Comparison of ENCODE assay signal across 9 cellular contexts in the genomic region with DNA sequence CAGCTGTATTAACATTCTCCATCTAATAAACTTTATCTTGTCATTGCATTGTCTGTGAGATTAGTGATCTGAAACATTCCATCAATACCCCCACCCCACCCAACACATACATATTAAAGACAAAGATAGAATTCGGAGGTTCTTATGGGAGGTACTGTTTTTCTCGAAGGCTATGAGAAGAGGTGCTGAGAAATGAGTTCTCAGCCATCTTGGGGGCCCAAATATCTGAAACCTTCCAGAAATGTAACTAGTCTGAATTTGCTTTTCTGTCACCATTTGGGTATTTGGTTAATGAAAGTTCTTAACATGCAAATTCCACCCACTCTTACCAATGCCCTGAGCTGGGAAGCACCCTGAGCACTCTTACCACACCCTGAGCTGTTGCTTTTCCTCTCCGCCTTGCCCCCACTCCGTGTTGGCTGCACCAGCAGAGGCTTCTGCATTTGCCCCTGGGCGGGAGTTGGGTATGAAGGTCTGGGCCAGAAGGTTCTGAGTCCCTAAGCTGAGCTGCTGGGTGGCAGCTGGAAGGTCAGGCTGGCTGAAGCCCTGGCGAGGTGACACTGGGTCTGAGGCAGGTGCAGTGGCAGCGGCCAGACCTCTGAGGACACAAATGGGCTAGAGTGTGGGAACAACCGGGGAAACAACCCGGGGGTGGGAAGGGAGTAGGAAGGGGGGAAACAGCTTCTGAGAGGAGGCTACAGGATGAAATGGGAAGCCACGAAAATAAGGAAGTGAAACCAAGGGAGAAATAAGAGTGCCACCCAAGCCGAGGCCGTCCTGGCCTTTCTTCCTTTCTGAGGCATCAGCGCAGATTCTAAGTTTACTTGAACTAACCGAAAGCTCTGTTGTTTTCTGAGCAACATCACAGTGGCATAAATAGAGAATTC. TPM values are rescaled to one million over a fixed set of nuclear protein-coding genes. Genes with fewer than 3 reads are reported as not detected.
DNase-seq lines count a peak whose midpoint lies in the region; ATAC-seq and TF ChIP-seq lines count a peak whose summit lies in the region.
"Had no signal": no experiment of that assay in that cellular context is flagged by ENCODE, and none has a peak within 500 bp of the region (broad histone marks: within the 10 kb centered on the region; RNA-seq: fewer than 3 reads in every experiment).

No MANE protein-coding gene starts in this region.

- no peaks in the 10 kb centered on the region for H3K27me3 ChIP-seq in DOHH2 (ENCODE audit: control insufficient read depth, low read length)

- H3K4me1 ChIP-seq in DOHH2 (ENCODE audit: control insufficient read depth, low read length): peaks cover 17% of the 10 kb centered on the region

- H3K27me3 Mint-ChIP-seq in activated CD4-positive, alpha-beta memory T cell treated with anti-CD3 and anti-CD28 coated beads, Interleukin-2, amount 10 ng/mL, durations not matched to agents 7 days and 5 days: peaks cover 2% of the 10 kb centered on the region
- H3K27me3 Mint-ChIP-seq in naive thymus-derived CD8-positive, alpha-beta T cell: no peaks in the 10 kb centered on the region

- H3K27ac ChIP-seq in DOHH2 (ENCODE audit: low read depth, low read length): peak overlapping the region; percentile 25; the same call in 1 of the 2 replicates

- DNase-seq in activated CD4-positive, alpha-beta memory T cell treated with anti-CD3 and anti-CD28 coated beads, Interleukin-2, amount 10 ng/mL, durations not matched to agents 7 days and 5 days: peak; percentile 18
- DNase-seq in naive thymus-derived CD8-positive, alpha-beta T cell: peak in 5 of 10 donors; percentile 10 to 27 (median 18)
- DNase-seq in NCI-H2107 treated with DMSO at 0.1 percent for 48 hours (lab: John Stamatoyannopoulos, UW; ENCODE audit: unreplicated experiment) (no peak), SK-N-DZ (ENCODE audit: low spot score) (no peak), NCI-H128 (lab: John Stamatoyannopoulos, UW; ENCODE audit: unreplicated experiment) (no peak)

- H3K36me3 ChIP-seq in DOHH2 (ENCODE audit: control insufficient read depth, low read length): no peaks in the 10 kb centered on the region

- CTCF ChIA-PET in activated CD4-positive, alpha-beta memory T cell treated with anti-CD3 and anti-CD28 coated beads, Interleukin-2, amount 10 ng/mL, durations not matched to agents 7 days and 5 days (lab: Charles Lee): interaction anchor here (0.8 to 2.9 kb wide), 7 partner anchors 18 to 104 kb away, joined by 3 to 17 read pairs (median 6); a partner anchor contains a TSS

- peaks cover 10% of the 10 kb centered on the region for H3K9me3 Mint-ChIP-seq in activated CD4-positive, alpha-beta memory T cell treated with anti-CD3 and anti-CD28 coated beads, Interleukin-2, amount 10 ng/mL, durations not matched to agents 7 days and 5 days
- peaks cover 0 to 20% (median 10%) of the 10 kb centered on the region in 9 donors for H3K9me3 Mint-ChIP-seq in naive thymus-derived CD8-positive, alpha-beta T cell

- peak overlapping the region; percentile 54 for H3K4me2 ChIP-seq in DOHH2 (ENCODE audit: low read length)

- peak overlapping the region; percentile 79 for H3K27ac Mint-ChIP-seq in activated CD4-positive, alpha-beta memory T cell treated with anti-CD3 and anti-CD28 coated beads, Interleukin-2, amount 10 ng/mL, durations not matched to agents 7 days and 5 days
- H3K27ac Mint-ChIP-seq in naive thymus-derived CD8-positive, alpha-beta T cell: peak overlapping the region; percentile 57 to 95 (median 90)
- H3K27ac Mint-ChIP-seq: nephron had no signal

- no peaks in the 10 kb centered on the region for H3K9me2 ChIP-seq in DOHH2 (replicated peaks; ENCODE audit: control insufficient read depth, low read length)

- TF ChIP-seq CTCF in DOHH2 (IDR thresholded peaks at IDR 0.05; ENCODE audit: low read depth, low read length, poor library complexity, severe bottlenecking): no peak

- peak overlapping the region; percentile 65 for H3K4me3 Mint-ChIP-seq in activated CD4-positive, alpha-beta memory T cell treated with anti-CD3 and anti-CD28 coated beads, Interleukin-2, amount 10 ng/mL, durations not matched to agents 7 days and 5 days
- H3K4me3 Mint-ChIP-seq in naive thymus-derived CD8-positive, alpha-beta T cell: peak overlapping the region; percentile 61 to 84 (median 79)
- H3K4me3 Mint-ChIP-seq: nephron had no signal

- no peaks in the 10 kb centered on the region for H4K20me1 ChIP-seq in DOHH2 (ENCODE audit: control insufficient read depth, insufficient read depth, low read depth, low read length)

- peaks cover 3% of the 10 kb centered on the region; the same call in 1 of the 2 replicates for H3K9me3 ChIP-seq in DOHH2 (ENCODE audit: control insufficient read depth, insufficient read depth, low read length)

- peaks cover 25% of the 10 kb centered on the region for H3K4me1 Mint-ChIP-seq in activated CD4-positive, alpha-beta memory T cell treated with anti-CD3 and anti-CD28 coated beads, Interleukin-2, amount 10 ng/mL, durations not matched to agents 7 days and 5 days
- H3K4me1 Mint-ChIP-seq in naive thymus-derived CD8-positive, alpha-beta T cell: peaks cover 12 to 35% (median 22%) of the 10 kb centered on the region in 4 donors

- peaks cover 26% of the 10 kb centered on the region for H3K36me3 Mint-ChIP-seq in activated CD4-positive, alpha-beta memory T cell treated with anti-CD3 and anti-CD28 coated beads, Interleukin-2, amount 10 ng/mL, durations not matched to agents 7 days and 5 days (ENCODE audit: low read depth)
- H3K36me3 Mint-ChIP-seq in naive thymus-derived CD8-positive, alpha-beta T cell: peaks cover 17 to 28% (median 23%) of the 10 kb centered on the region in 3 donors

- H3K4me3 ChIP-seq in DOHH2 (ENCODE audit: low read length): peak overlapping the region; percentile 38

- POLR2A ChIA-PET in activated CD4-positive, alpha-beta memory T cell treated with anti-CD3 and anti-CD28 coated beads, Interleukin-2, amount 10 ng/mL, durations not matched to agents 7 days and 5 days (lab: Charles Lee): interaction anchor here (0.7 to 3.4 kb wide), 16 partner anchors 9 to 336 kb away, joined by 3 to 35 read pairs (median 5); a partner anchor contains a TSS
- POLR2A ChIA-PET in naive thymus-derived CD8-positive, alpha-beta T cell (lab: Charles Lee): interaction anchor here (0.7 to 1.8 kb wide), 8 partner anchors 10 to 45 kb away, joined by 3 to 6 read pairs (median 4); no protein-coding TSS in a partner anchor

- no peaks in the 10 kb centered on the region for H3K79me2 ChIP-seq in DOHH2 (ENCODE audit: control insufficient read depth, low read length)

- no peaks in the 10 kb centered on the region for H3F3A ChIP-seq in DOHH2 (ENCODE audit: control insufficient read depth, insufficient read depth)

- peak; percentile 83 for ATAC-seq in GM19397 (IDR thresholded peaks at IDR 0.05; ENCODE audit: unreplicated experiment)
- ATAC-seq in HG03196 (IDR thresholded peaks at IDR 0.05; ENCODE audit: unreplicated experiment): peak; percentile 76
- peak; percentile 69 to 70 for ATAC-seq in naive thymus-derived CD8-positive, alpha-beta T cell

RNA-seq across cellular contexts. Expression of a gene that starts 26.4 kb away (rescaled TPM):
- total RNA-seq in activated CD4-positive, alpha-beta memory T cell treated with anti-CD3 and anti-CD28 coated beads, Interleukin-2, amount 10 ng/mL, durations not matched to agents 7 days and 5 days: 10 to 100 TPM; 41.6 to 43.9 TPM
- 10 to 100 TPM; 18.7 to 19.6 TPM for total RNA-seq in naive thymus-derived CD8-positive, alpha-beta T cell
- 1 to 10 TPM; 2.5 to 9.4 (median 8.3) TPM for polyA plus RNA-seq in naive thymus-derived CD8-positive, alpha-beta T cell
- 6.8 and 8.7 TPM in 2 replicates for polyA plus RNA-seq in SK-N-DZ (2014; cell fraction: cytosol; rRNA removed)
- 5.2 and 6.5 TPM in 2 replicates for polyA plus RNA-seq in SK-N-DZ (2014; cell fraction: nucleus; rRNA removed)

RNA-seq across cellular contexts. Expression of a gene that starts 28.4 kb away (rescaled TPM):
- total RNA-seq in activated CD4-positive, alpha-beta memory T cell treated with anti-CD3 and anti-CD28 coated beads, Interleukin-2, amount 10 ng/mL, durations not matched to agents 7 days and 5 days: 10 to 100 TPM; 36.4 to 36.5 TPM
- 10 to 100 TPM; 26.5 to 28.8 TPM for total RNA-seq in naive thymus-derived CD8-positive, alpha-beta T cell
- 10 to 100 TPM; 27.8 to 35.5 (median 33.4) TPM for polyA plus RNA-seq in naive thymus-derived CD8-positive, alpha-beta T cell
- 0.07 and 0.42 TPM in 2 replicates for polyA plus RNA-seq in SK-N-DZ (2014; cell fraction: cytosol; rRNA removed)
- polyA plus RNA-seq in SK-N-DZ (2014; cell fraction: nucleus; rRNA removed): 0.05 TPM in 1 of 2 replicates, not detected in the other

RNA-seq across cellular contexts. Expression of a gene that starts 39.5 kb away (rescaled TPM):
- total RNA-seq in activated CD4-positive, alpha-beta memory T cell treated with anti-CD3 and anti-CD28 coated beads, Interleukin-2, amount 10 ng/mL, durations not matched to agents 7 days and 5 days: 10 to 100 TPM; 20.6 to 21.0 TPM
- total RNA-seq in naive thymus-derived CD8-positive, alpha-beta T cell: 10 to 100 TPM; 18.4 to 18.9 TPM
- 1 to 10 TPM; 7.0 to 9.1 (median 8.3) TPM for polyA plus RNA-seq in naive thymus-derived CD8-positive, alpha-beta T cell
- polyA plus RNA-seq in SK-N-DZ (2014; cell fraction: cytosol; rRNA removed): 11.5 and 13.6 TPM in 2 replicates
- polyA plus RNA-seq in SK-N-DZ (2014; cell fraction: nucleus; rRNA removed): 8.7 and 11.3 TPM in 2 replicates
